8 cellular contexts compared by ENCODE assay signal in genomic region chr1:155976062-155976912, GRCh38. TPM values are rescaled to one million over a fixed set of nuclear protein-coding genes. Genes with fewer than 3 reads are reported as not detected.
DNase-seq lines count a peak whose midpoint lies in the region; ATAC-seq, FAIRE-seq and TF ChIP-seq lines count a peak whose summit lies in the region.

No MANE protein-coding gene starts in this region.

- H3K79me2 ChIP-seq in Karpas-422 (ENCODE audit: low read length) (peaks cover 94% of the 10 kb centered on the region), SK-N-SH (ENCODE audit: insufficient read depth) (peaks cover 99% of the 10 kb centered on the region)

- H3K27ac ChIP-seq in Karpas-422 (ENCODE audit: low read length), result peak overlapping the region; percentile 96
- peak overlapping the region; percentile 62 to 93 for H3K27ac ChIP-seq in SK-N-SH (ENCODE audit: low read depth in 2 of 2, low read length in 1 of 2)
- peak overlapping the region; percentile 99 for H3K27ac ChIP-seq in skeletal muscle tissue (ENCODE audit: low read depth, low read length)
- peak overlapping the region in 2 of 4 donors; percentile 85 to 86 for H3K27ac ChIP-seq in pancreas

- no peaks in the 10 kb centered on the region for H3K27me3 ChIP-seq in Karpas-422 (ENCODE audit: low read length)
- H3K27me3 ChIP-seq in SK-N-SH (ENCODE audit: insufficient read depth), result no peaks in the 10 kb centered on the region
- H3K27me3 ChIP-seq in skeletal muscle tissue (ENCODE audit: control insufficient read depth in 3 of 3, insufficient read depth in 3 of 3, low read length in 3 of 3), result no peaks in the 10 kb centered on the region
- no peaks in the 10 kb centered on the region for H3K27me3 ChIP-seq in pancreas

- CTCF ChIA-PET in SK-N-SH (lab: Yijun Ruan, JAX), result interaction anchor here (0.8 to 3.7 kb wide), 9 partner anchors 10 to 90 kb away, joined by 3 to 27 read pairs (median 6); partner anchors contain the start of gene SSR2

- no peaks in the 10 kb centered on the region for H3K9me3 ChIP-seq in Karpas-422 (ENCODE audit: low read length)
- H3K9me3 ChIP-seq in SK-N-SH, result no peaks in the 10 kb centered on the region
- no peaks in the 10 kb centered on the region for H3K9me3 ChIP-seq in skeletal muscle tissue (ENCODE audit: control insufficient read depth in 3 of 3, low read length in 3 of 3)
- H3K9me3 ChIP-seq in pancreas, result no peaks in the 10 kb centered on the region

- TF ChIP-seq EP300 in SK-N-SH (IDR thresholded peaks at IDR 0.05; ENCODE audit: borderline replicate concordance in 1 of 2, low read depth in 1 of 2, low read length in 1 of 2), result no peak

- TF ChIP-seq RAD21 in SK-N-SH (IDR thresholded peaks at IDR 0.05; ENCODE audit: low read length), result no peak

- TF ChIP-seq CTCF in SK-N-SH (IDR thresholded peaks at IDR 0.05), result no peak
- no peak for TF ChIP-seq CTCF in pancreas (IDR thresholded peaks at IDR 0.05)

- peaks cover 60% of the 10 kb centered on the region for H3K4me1 Mint-ChIP-seq in activated naive CD8-positive, alpha-beta T cell treated with anti-CD3 and anti-CD28 coated beads for 36 hours

- peaks cover 19% of the 10 kb centered on the region for H3F3A ChIP-seq in SK-N-SH (replicated peaks; ENCODE audit: insufficient read depth)

- H4K20me1 ChIP-seq in Karpas-422 (ENCODE audit: insufficient read depth, low read depth, low read length) (peaks cover 51% of the 10 kb centered on the region), SK-N-SH (ENCODE audit: insufficient read depth) (peaks cover 53% of the 10 kb centered on the region)

- H3K4me1 ChIP-seq in Karpas-422 (ENCODE audit: low read length), result peaks cover 85% of the 10 kb centered on the region
- H3K4me1 ChIP-seq in SK-N-SH (ENCODE audit: control insufficient read depth in 1 of 2, insufficient read depth in 2 of 2, low read depth in 1 of 2, low read length in 1 of 2), result peaks cover 42 to 47% of the 10 kb centered on the region in 2 experiments
- H3K4me1 ChIP-seq in skeletal muscle tissue (ENCODE audit: control insufficient read depth in 3 of 3, insufficient read depth in 3 of 3, low read length in 3 of 3), result peaks cover 72 to 86% (median 73%) of the 10 kb centered on the region in 3 donors
- peaks cover 0 to 15% (median 0%) of the 10 kb centered on the region in 3 donors for H3K4me1 ChIP-seq in pancreas

- POLR2A ChIA-PET in SK-N-SH (lab: Yijun Ruan, JAX), result interaction anchor here (0.6 to 2.5 kb wide), 5 partner anchors 9 to 142 kb away, joined by 3 to 12 read pairs (median 6); partner anchors contain the start of gene KHDC4

- H3K9me3 Mint-ChIP-seq in activated naive CD8-positive, alpha-beta T cell treated with anti-CD3 and anti-CD28 coated beads for 36 hours, result no peaks in the 10 kb centered on the region

- peak overlapping the region; percentile 89 for H3K4me3 Mint-ChIP-seq in activated naive CD8-positive, alpha-beta T cell treated with anti-CD3 and anti-CD28 coated beads for 36 hours

- 22% methylated on average over 14 of the region's 14 CpGs for WGBS in SK-N-SH (ENCODE audit: low lambda C conversion rate)
- WGBS in pancreas, 2 donors, result 29 to 31% methylated on average over 14 of the region's 14 CpGs

- ATAC-seq in HG03045 (IDR thresholded peaks at IDR 0.05; ENCODE audit: unreplicated experiment) (no peak), pancreas (no peak)

- no peak overlapping the region for H2AFZ ChIP-seq in Karpas-422 (ENCODE audit: low read length)
- no peak overlapping the region; the same call in 1 of the 2 replicates for H2AFZ ChIP-seq in SK-N-SH (ENCODE audit: low read depth)

- no peaks in the 10 kb centered on the region for H3K9me2 ChIP-seq in Karpas-422 (replicated peaks; ENCODE audit: insufficient read depth, low read length)
- H3K9me2 ChIP-seq in SK-N-SH, result no peaks in the 10 kb centered on the region

- H3K36me3 Mint-ChIP-seq in activated naive CD8-positive, alpha-beta T cell treated with anti-CD3 and anti-CD28 coated beads for 36 hours, result peaks cover 47% of the 10 kb centered on the region

- H3K4me2 ChIP-seq in Karpas-422 (ENCODE audit: low read depth, low read length, poor library complexity, severe bottlenecking) (peak overlapping the region; percentile 89), SK-N-SH (peak overlapping the region; percentile 88)

- DNase-seq in CD1c-positive myeloid dendritic cell (ENCODE audit: extremely low spot score), result peak; percentile 57
- DNase-seq in Karpas-422, result peak; percentile 84
- DNase-seq in SK-N-SH, result peak; percentile 61
- DNase-seq in activated naive CD8-positive, alpha-beta T cell treated with anti-CD3 and anti-CD28 coated beads for 36 hours, result peak; percentile 76
- DNase-seq in hepatic stellate cell (ENCODE audit: low spot score), result peak; percentile 92
- DNase-seq in pancreas, result no peak

- H3K4me3 ChIP-seq in Karpas-422 (ENCODE audit: low read length) (peak overlapping the region; percentile 91), SK-N-SH (ENCODE audit: low read depth in 2 of 2, low read length in 1 of 2) (peak overlapping the region; percentile 88 to 91), skeletal muscle tissue (ENCODE audit: low read length in 3 of 3) (peak overlapping the region; percentile 74 to 88 (median 85)), pancreas (peak overlapping the region in 2 of 4 donors; percentile 57 to 83)

- H3K9ac ChIP-seq in Karpas-422 (ENCODE audit: low read length) (peak overlapping the region; percentile 97), SK-N-SH (peak overlapping the region; percentile 96), skeletal muscle tissue (ENCODE audit: low read depth in 1 of 3, low read length in 3 of 3) (peak overlapping the region; percentile 85 to 98 (median 92))

- no peaks in the 10 kb centered on the region for H3K27me3 Mint-ChIP-seq in activated naive CD8-positive, alpha-beta T cell treated with anti-CD3 and anti-CD28 coated beads for 36 hours

- peak overlapping the region; percentile 91 for H3K27ac Mint-ChIP-seq in activated naive CD8-positive, alpha-beta T cell treated with anti-CD3 and anti-CD28 coated beads for 36 hours

- H3K36me3 ChIP-seq in Karpas-422 (ENCODE audit: insufficient read depth, low read length) (peaks cover 12% of the 10 kb centered on the region), SK-N-SH (replicated peaks in 1 of 2; ENCODE audit: control insufficient read depth in 1 of 2, insufficient read depth in 2 of 2, low read length in 1 of 2) (peaks cover 0 to 3% of the 10 kb centered on the region in 2 experiments), skeletal muscle tissue (ENCODE audit: control insufficient read depth in 3 of 3, insufficient read depth in 3 of 3, low read length in 3 of 3) (no peaks in the 10 kb centered on the region), pancreas (no peaks in the 10 kb centered on the region)

- FAIRE-seq in pancreas (lab: Jason Lieb, UNC), result no peak

- intact Hi-C loops in pancreas (cut with DNase I), result no loop called here

TF ChIP-seq in SK-N-SH, 30 proteins besides CTCF, POLR2A, EP300 and RAD21:
- peak; percentile 38; the same call in 1 of the 2 replicates for TF ChIP-seq NFIC (IDR thresholded peaks at IDR 0.05; ENCODE audit: borderline replicate concordance)
- no peak for TF ChIP-seq FOXJ3 (CRISPR knock-in tag; IDR thresholded peaks at IDR 0.05)
TF ChIP-seq in SK-N-SH: peak in this region for 1.

RNA-seq across cellular contexts. Expression of gene ARHGEF2, which starts 2.1 kb away (rescaled TPM):
- 85.1 and 207 TPM in 2 replicates for total RNA-seq in Karpas-422 (2014; rRNA removed; shearing (Covaris generic); ENCODE audit: low replicate concordance)
- polyA plus RNA-seq in SK-N-SH (2012; rRNA removed), result 32.4 and 50.8 TPM in 2 replicates
- polyA plus RNA-seq in SK-N-SH (2012; cell fraction: cytosol; rRNA removed), result 36.5 and 37.6 TPM in 2 replicates
- 165 and 188 TPM in 2 replicates for polyA plus RNA-seq in SK-N-SH (2012; cell fraction: nucleus; rRNA removed)
- 100 to 1,000 TPM; 135 to 148 TPM for total RNA-seq in activated naive CD8-positive, alpha-beta T cell treated with anti-CD3 and anti-CD28 coated beads for 36 hours
- total RNA-seq in skeletal muscle tissue, result 135 TPM
- total RNA-seq in pancreas, result 10 to 100 TPM; 10.3 to 39.0 (median 23.8) TPM
- polyA plus RNA-seq in pancreas, result 10 to 100 TPM; 17.8 to 20.2 TPM

RNA-seq across cellular contexts. Expression of gene RXFP4, which starts 34.8 kb away (rescaled TPM):
- total RNA-seq in Karpas-422 (2014; rRNA removed; shearing (Covaris generic); ENCODE audit: low replicate concordance), result not detected in 2 replicates
- not detected in 2 replicates for polyA plus RNA-seq in SK-N-SH (2012; rRNA removed)
- polyA plus RNA-seq in SK-N-SH (2012; cell fraction: cytosol; rRNA removed), result not detected in 2 replicates
- not detected in 2 replicates for polyA plus RNA-seq in SK-N-SH (2012; cell fraction: nucleus; rRNA removed)
- under 1 TPM in 1 of 2 experiments, not detected in 1; 0.16 TPM for total RNA-seq in activated naive CD8-positive, alpha-beta T cell treated with anti-CD3 and anti-CD28 coated beads for 36 hours
- not detected for total RNA-seq in skeletal muscle tissue
- total RNA-seq in pancreas, result under 1 TPM in 1 of 6 donors, not detected in 5; 0.12 TPM
- under 1 TPM in 1 of 2 donors, not detected in 1; 0.19 TPM for polyA plus RNA-seq in pancreas

RNA-seq across cellular contexts. Expression of gene KHDC4, which starts 42.1 kb away (rescaled TPM):
- total RNA-seq in Karpas-422 (2014; rRNA removed; shearing (Covaris generic); ENCODE audit: low replicate concordance), result 42.7 and 63.2 TPM in 2 replicates
- polyA plus RNA-seq in SK-N-SH (2012; rRNA removed), result 43.1 and 94.4 TPM in 2 replicates
- polyA plus RNA-seq in SK-N-SH (2012; cell fraction: cytosol; rRNA removed), result 24.6 and 27.2 TPM in 2 replicates
- 176 and 362 TPM in 2 replicates for polyA plus RNA-seq in SK-N-SH (2012; cell fraction: nucleus; rRNA removed)
- total RNA-seq in activated naive CD8-positive, alpha-beta T cell treated with anti-CD3 and anti-CD28 coated beads for 36 hours, result 10 to 100 TPM; 53.2 to 54.7 TPM
- 26.6 TPM for total RNA-seq in skeletal muscle tissue
- total RNA-seq in pancreas, result 10 to 100 TPM; 11.9 to 24.3 (median 15.5) TPM
- 10 to 100 TPM; 29.3 to 32.8 TPM for polyA plus RNA-seq in pancreas

RNA-seq across cellular contexts. Expression of gene SSR2, which starts 44.5 kb away (rescaled TPM):
- 145 and 205 TPM in 2 replicates for total RNA-seq in Karpas-422 (2014; rRNA removed; shearing (Covaris generic); ENCODE audit: low replicate concordance)
- 1,136 and 1,763 TPM in 2 replicates for polyA plus RNA-seq in SK-N-SH (2012; rRNA removed)
- polyA plus RNA-seq in SK-N-SH (2012; cell fraction: cytosol; rRNA removed), result 1,047 and 1,419 TPM in 2 replicates
- polyA plus RNA-seq in SK-N-SH (2012; cell fraction: nucleus; rRNA removed), result 443 and 564 TPM in 2 replicates
- total RNA-seq in activated naive CD8-positive, alpha-beta T cell treated with anti-CD3 and anti-CD28 coated beads for 36 hours, result 100 to 1,000 TPM; 155 TPM
- total RNA-seq in skeletal muscle tissue, result 276 TPM
- total RNA-seq in pancreas, result 100 to 1,000 TPM; 160 to 236 (median 202) TPM
- polyA plus RNA-seq in pancreas, result 100 to 1,000 TPM; 180 to 243 TPM

Comparison
In these comparisons a context has a peak if more than half of its experiments do, and no peak if none do; other contexts are left out.
1. DNase-seq: peak in CD1c-positive myeloid dendritic cell (single experiment), Karpas-422 (single experiment), SK-N-SH (single experiment), activated naive CD8-positive, alpha-beta T cell treated with anti-CD3 and anti-CD28 coated beads for 36 hours (single experiment) and hepatic stellate cell (single experiment); none in pancreas (0 of 6).
2. Peak in every context shown above with its lines, with median percentiles within 50 percentile points of each other: H3K9ac ChIP-seq.